1 cellular context compared by ENCODE assay signal in the genomic region with DNA sequence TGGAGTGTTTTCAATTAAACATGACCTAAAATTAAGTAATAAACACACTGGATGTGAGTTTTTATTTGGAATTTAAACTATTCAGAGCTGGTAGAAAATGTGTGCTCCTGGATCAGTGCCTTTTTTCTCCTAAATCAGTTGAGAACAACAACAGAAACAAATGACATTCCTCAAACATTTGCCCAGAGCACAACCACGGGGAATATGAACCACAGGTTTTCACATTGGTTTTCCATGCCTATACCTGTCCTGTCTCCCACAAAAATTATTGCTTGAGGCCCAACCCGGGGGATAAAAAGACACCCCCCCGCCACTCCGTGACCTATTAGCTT.
TF ChIP-seq lines count a peak whose summit lies in the region.

No MANE protein-coding gene starts in this region.

TF ChIP-seq in IMR-90, 13 proteins besides CTCF, POLR2A, EP300 and RAD21 (continued from another document):
- TF ChIP-seq RFX5 (IDR thresholded peaks at IDR 0.05; ENCODE audit: low read depth, low read length), result no peak
